1 cellular context compared by ENCODE assay signal in genomic region chr2:42792583-42793313, GRCh38.
TF ChIP-seq lines count a peak whose summit lies in the region.

Gene HAAO, minus strand, starts transcription at chr2:42792583. Its CDS starts 47 bp downstream, at chr2:42792536.

TF ChIP-seq in HepG2, 621 proteins besides CTCF, POLR2A, EP300 and RAD21 (continued from another document):
- TF ChIP-seq ZNF281 (CRISPR knock-in tag; IDR thresholded peaks at IDR 0.05; ENCODE audit: borderline replicate concordance) (peak; percentile 85), NPAS2 (CRISPR knock-in tag; IDR thresholded peaks at IDR 0.05; ENCODE audit: borderline replicate concordance) (peak; percentile 79; the same call in 1 of the 2 replicates), NKX3-1 (CRISPR knock-in tag; IDR thresholded peaks at IDR 0.05) (peak; percentile 96), ZNF282 (IDR thresholded peaks at IDR 0.05; ENCODE audit: partially characterized antibody) (no peak), PCBP1 (IDR thresholded peaks at IDR 0.05; ENCODE audit: borderline replicate concordance, low read depth, low read length) (peak; percentile 93), ZNF142 (CRISPR knock-in tag; IDR thresholded peaks at IDR 0.05) (peak; percentile 97), ZBTB3 (CRISPR knock-in tag; IDR thresholded peaks at IDR 0.05; ENCODE audit: borderline replicate concordance, low read depth) (peak; percentile 90), XBP1 (CRISPR knock-in tag; IDR thresholded peaks at IDR 0.05) (peak; percentile 78; the same call in 1 of the 2 replicates), THAP11 (CRISPR knock-in tag; IDR thresholded peaks at IDR 0.05) (peak; percentile 87), MYNN (CRISPR knock-in tag; IDR thresholded peaks at IDR 0.05; ENCODE audit: low read depth) (peak; percentile 55), ATF2 (CRISPR knock-in tag; IDR thresholded peaks at IDR 0.05) (peak; percentile 95), CREM (IDR thresholded peaks at IDR 0.05) (peak; percentile 52; the same call in 1 of the 2 replicates), CREM (CRISPR knock-in tag; IDR thresholded peaks at IDR 0.05) (no peak), ZNF331 (CRISPR knock-in tag; IDR thresholded peaks at IDR 0.05) (peak; percentile 97), MTF2 (CRISPR knock-in tag; IDR thresholded peaks at IDR 0.05; ENCODE audit: borderline replicate concordance) (0 out of 2 replicates have a peak, but pooled peaks have one; percentile 24), ZNF546 (CRISPR knock-in tag; conservative IDR thresholded peaks at IDR 0.05) (peak; percentile 97), ZNF770 (CRISPR knock-in tag; IDR thresholded peaks at IDR 0.05) (peak; percentile 94), ZBTB46 (CRISPR knock-in tag; IDR thresholded peaks at IDR 0.05; ENCODE audit: borderline replicate concordance) (peak; percentile 96), ZKSCAN8 (CRISPR knock-in tag; IDR thresholded peaks at IDR 0.05; ENCODE audit: borderline replicate concordance) (peak; percentile 88), RBAK (CRISPR knock-in tag; IDR thresholded peaks at IDR 0.05) (0 out of 2 replicates have a peak, but pooled peaks have one; percentile 46), CREB1 (IDR thresholded peaks at IDR 0.05) (0 out of 2 replicates have a peak, but pooled peaks have one; percentile 5), CREB1 (CRISPR knock-in tag; IDR thresholded peaks at IDR 0.05) (no peak), SP5 (CRISPR knock-in tag; IDR thresholded peaks at IDR 0.05; ENCODE audit: borderline replicate concordance, low read depth) (peak; percentile 99), MTF1 (CRISPR knock-in tag; IDR thresholded peaks at IDR 0.05) (peak; percentile 93), ZNF333 (CRISPR knock-in tag; IDR thresholded peaks at IDR 0.05; ENCODE audit: borderline replicate concordance) (peak; percentile 92), ZNF800 (CRISPR knock-in tag; IDR thresholded peaks at IDR 0.05) (peak; percentile 92), HINFP (CRISPR knock-in tag; IDR thresholded peaks at IDR 0.05; ENCODE audit: low read depth) (peak; percentile 81)
